Comparison of ENCODE assay signal across 1 cellular context in the genomic region with DNA sequence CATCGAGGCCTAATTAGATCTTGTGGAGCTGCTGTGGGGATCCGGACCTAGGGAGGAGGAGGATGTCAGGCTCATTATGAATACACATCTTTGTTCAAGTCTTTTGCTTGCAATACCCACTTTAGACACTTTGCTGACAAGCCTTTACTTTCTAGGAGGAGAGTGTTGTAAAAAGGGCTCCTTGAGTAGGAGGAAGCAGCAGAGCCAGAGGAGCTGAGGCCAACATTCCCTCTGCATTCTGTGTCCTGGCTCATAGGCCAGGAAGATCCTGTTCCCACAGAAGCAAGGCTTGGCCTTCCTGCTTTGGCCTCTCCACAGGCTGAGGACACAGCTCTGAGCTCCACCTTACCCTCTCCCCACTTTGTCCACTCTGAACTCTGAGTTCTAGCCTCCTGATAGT.
TF ChIP-seq lines count a peak whose summit lies in the region.

No MANE protein-coding gene starts in this region.

TF ChIP-seq in K562, 482 proteins besides CTCF, POLR2A, EP300 and RAD21 (continued from another document):
- TF ChIP-seq, protein P1, sequence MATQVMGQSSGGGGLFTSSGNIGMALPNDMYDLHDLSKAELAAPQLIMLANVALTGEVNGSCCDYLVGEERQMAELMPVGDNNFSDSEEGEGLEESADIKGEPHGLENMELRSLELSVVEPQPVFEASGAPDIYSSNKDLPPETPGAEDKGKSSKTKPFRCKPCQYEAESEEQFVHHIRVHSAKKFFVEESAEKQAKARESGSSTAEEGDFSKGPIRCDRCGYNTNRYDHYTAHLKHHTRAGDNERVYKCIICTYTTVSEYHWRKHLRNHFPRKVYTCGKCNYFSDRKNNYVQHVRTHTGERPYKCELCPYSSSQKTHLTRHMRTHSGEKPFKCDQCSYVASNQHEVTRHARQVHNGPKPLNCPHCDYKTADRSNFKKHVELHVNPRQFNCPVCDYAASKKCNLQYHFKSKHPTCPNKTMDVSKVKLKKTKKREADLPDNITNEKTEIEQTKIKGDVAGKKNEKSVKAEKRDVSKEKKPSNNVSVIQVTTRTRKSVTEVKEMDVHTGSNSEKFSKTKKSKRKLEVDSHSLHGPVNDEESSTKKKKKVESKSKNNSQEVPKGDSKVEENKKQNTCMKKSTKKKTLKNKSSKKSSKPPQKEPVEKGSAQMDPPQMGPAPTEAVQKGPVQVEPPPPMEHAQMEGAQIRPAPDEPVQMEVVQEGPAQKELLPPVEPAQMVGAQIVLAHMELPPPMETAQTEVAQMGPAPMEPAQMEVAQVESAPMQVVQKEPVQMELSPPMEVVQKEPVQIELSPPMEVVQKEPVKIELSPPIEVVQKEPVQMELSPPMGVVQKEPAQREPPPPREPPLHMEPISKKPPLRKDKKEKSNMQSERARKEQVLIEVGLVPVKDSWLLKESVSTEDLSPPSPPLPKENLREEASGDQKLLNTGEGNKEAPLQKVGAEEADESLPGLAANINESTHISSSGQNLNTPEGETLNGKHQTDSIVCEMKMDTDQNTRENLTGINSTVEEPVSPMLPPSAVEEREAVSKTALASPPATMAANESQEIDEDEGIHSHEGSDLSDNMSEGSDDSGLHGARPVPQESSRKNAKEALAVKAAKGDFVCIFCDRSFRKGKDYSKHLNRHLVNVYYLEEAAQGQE (CRISPR knock-in tag; IDR thresholded peaks at IDR 0.05; ENCODE audit: low read depth): no peak
- TF ChIP-seq ZKSCAN3 (CRISPR knock-in tag; IDR thresholded peaks at IDR 0.05): no peak
- no peak for TF ChIP-seq GTF2A2 (tag; IDR thresholded peaks at IDR 0.05)
- TF ChIP-seq HNRNPUL1 (IDR thresholded peaks at IDR 0.05; ENCODE audit: low read length): no peak
TF ChIP-seq in K562: peak in this region for 0.
